Comparison of ENCODE assay signal across 8 cellular contexts in genomic region chr12:46524778-46525177, GRCh38.
DNase-seq lines count a peak whose midpoint lies in the region; FAIRE-seq and TF ChIP-seq lines count a peak whose summit lies in the region.

No MANE protein-coding gene starts in this region.

- no peak overlapping the region for H3K4me3 ChIP-seq in BE2C (ENCODE audit: low read depth, low read length)

- peaks cover 29% of the 10 kb centered on the region for H3K4me1 Mint-ChIP-seq in nephron progenitor cell

- peaks cover 18% of the 10 kb centered on the region for H3K9me3 Mint-ChIP-seq in nephron progenitor cell

- peak; percentile 83 for DNase-seq in BE2C
- peak; percentile 41 for DNase-seq in RCC 7860 (ENCODE audit: low spot score)
- peak; percentile 88 for DNase-seq in fibroblast of gingiva (ENCODE audit: low read depth)
- no peak for DNase-seq in nephron progenitor cell
- no peak for DNase-seq in AML-193 (lab: John Stamatoyannopoulos, UW)
- no peak for DNase-seq in HUDEP-2 (lab: John Stamatoyannopoulos, UW; ENCODE audit: unreplicated experiment in 76 of 76)
- no peak for DNase-seq in stimulated activated CD4-positive, alpha-beta T cell treated with anti-CD3 and anti-CD28 coated beads, Interleukin-2, amount 100 ng/mL, for 48 hours
- no peak for DNase-seq in stimulated activated CD4-positive, alpha-beta T cell treated with anti-CD3 and anti-CD28 coated beads, Interleukin-4, amount 100 ng/mL, for 4 hours

- H3K4me3 Mint-ChIP-seq in nephron progenitor cell: no peak overlapping the region

- no peaks in the 10 kb centered on the region for H3K36me3 ChIP-seq in BE2C

- TF ChIP-seq CTCF in BE2C (IDR thresholded peaks at IDR 0.05; ENCODE audit: low read depth, low read length): no peak
- TF ChIP-seq CTCF in nephron progenitor cell (IDR thresholded peaks at IDR 0.05): no peak

- H3K4me1 ChIP-seq in BE2C: peaks cover 28% of the 10 kb centered on the region

- H3K27ac Mint-ChIP-seq in nephron progenitor cell: peak overlapping the region; percentile 3

- no peak for FAIRE-seq in RCC 7860 (lab: Jason Lieb, UNC)

- H3K27me3 ChIP-seq in BE2C: no peaks in the 10 kb centered on the region

- peaks cover 4% of the 10 kb centered on the region for H3K27me3 Mint-ChIP-seq in nephron progenitor cell (ENCODE audit: low read depth, poor library complexity)

- H3K9me3 ChIP-seq in BE2C: no peaks in the 10 kb centered on the region

- peaks cover 6% of the 10 kb centered on the region for H3K36me3 Mint-ChIP-seq in nephron progenitor cell (ENCODE audit: low read depth)

Comparison
In these comparisons a context has a peak if more than half of its experiments do, and no peak if none do; other contexts are left out.
1. DNase-seq: peak in BE2C (single experiment), RCC 7860 (single experiment) and fibroblast of gingiva (single experiment); none in nephron progenitor cell (single experiment), AML-193 (0 of 2), HUDEP-2 (0 of 76), stimulated activated CD4-positive, alpha-beta T cell treated with anti-CD3 and anti-CD28 coated beads, Interleukin-2, amount 100 ng/mL, for 48 hours (0 of 2) and stimulated activated CD4-positive, alpha-beta T cell treated with anti-CD3 and anti-CD28 coated beads, Interleukin-4, amount 100 ng/mL, for 4 hours (0 of 2).